Comparison of ENCODE assay signal across 9 cellular contexts in the genomic region with DNA sequence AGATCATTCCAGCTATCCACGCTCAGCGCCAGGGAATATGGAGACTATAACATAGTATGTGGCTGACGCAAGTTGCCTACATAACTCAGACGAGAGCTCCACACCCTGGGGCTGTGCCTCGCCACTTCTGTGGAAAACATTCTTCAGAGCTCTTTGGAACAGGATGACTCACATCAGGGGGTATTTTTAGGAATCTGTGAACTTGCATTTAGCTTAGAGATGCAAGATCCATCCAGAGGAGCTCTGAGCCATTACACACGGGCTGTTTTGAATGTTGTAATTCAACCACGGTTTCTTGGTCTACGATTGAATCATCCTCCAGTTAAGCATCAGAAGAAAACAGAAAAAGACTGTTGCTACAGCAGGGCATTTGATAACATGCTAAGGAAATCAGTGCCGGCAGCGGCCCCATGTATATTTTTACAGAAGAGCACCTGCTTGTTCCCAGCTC.
DNase-seq lines count a peak whose midpoint lies in the region; TF ChIP-seq lines count a peak whose summit lies in the region.
"Had no signal": no experiment of that assay in that cellular context is flagged by ENCODE, and none has a peak within 500 bp of the region (broad histone marks: within the 10 kb centered on the region; RNA-seq: fewer than 3 reads in every experiment).

No MANE protein-coding gene starts in this region.

- no peak overlapping the region for H3K4me3 Mint-ChIP-seq in CD14-positive monocyte
- H3K4me3 Mint-ChIP-seq: activated B cell treated with CpG ODN at 0.5 μM for 24 hours had no signal

- no peak for TF ChIP-seq CTCF in CD14-positive monocyte (IDR thresholded peaks at IDR 0.05)

- peaks cover 0 to 4% (median 1%) of the 10 kb centered on the region in 3 donors for H3K27me3 Mint-ChIP-seq in CD14-positive monocyte (ENCODE audit: low read depth in 3 of 3)

- no peaks in the 10 kb centered on the region for H3K4me1 Mint-ChIP-seq in CD14-positive monocyte
- H3K4me1 Mint-ChIP-seq: activated B cell treated with CpG ODN at 0.5 μM for 24 hours had no signal

- peaks cover 0 to 6% (median 1%) of the 10 kb centered on the region in 7 donors for H3K9me3 Mint-ChIP-seq in CD14-positive monocyte
- H3K9me3 Mint-ChIP-seq: activated B cell treated with CpG ODN at 0.5 μM for 24 hours had no signal

- intact Hi-C loops in CD14-positive monocyte (cut with micrococcal nuclease) = no loop called here

- H3K27ac Mint-ChIP-seq in CD14-positive monocyte = peak overlapping the region in 1 of 7 donors; percentile 63
- H3K27ac Mint-ChIP-seq: activated B cell treated with CpG ODN at 0.5 μM for 24 hours had no signal

- DNase-seq in activated CD8-positive, alpha-beta memory T cell treated with anti-CD3 and anti-CD28 coated beads, Interleukin-2, amount 50 U/mL, for 24 hours (ENCODE audit: extremely low read depth) = peak; percentile 19
- DNase-seq in activated CD8-positive, alpha-beta memory T cell treated with anti-CD3 and anti-CD28 coated beads, Interleukin-2, amount 50 U/mL, for 4 hours = no peak
- DNase-seq in amygdala (lab: John Stamatoyannopoulos, UW) (peak in 34 of 56 donors; percentile 2 to 68 (median 17)), iris pigment epithelial cell (ENCODE audit: low read depth) (peak; percentile 99), midbrain (lab: John Stamatoyannopoulos, UW) (no peak), CD14-positive monocyte (ENCODE audit: low spot score) (no peak)
- peak; percentile 5 for DNase-seq in stimulated activated CD8-positive, alpha-beta memory T cell treated with anti-CD3 and anti-CD28 coated beads, Interleukin-12 subunit alpha, Interleukin-12 subunit beta, amount 100 ng/mL, for 24 hours (ENCODE audit: extremely low read depth)
- no peak for DNase-seq in central memory CD4-positive, alpha-beta T cell
- DNase-seq: activated B cell treated with CpG ODN at 0.5 μM for 24 hours had no signal

- no peaks in the 10 kb centered on the region for H3K36me3 Mint-ChIP-seq in CD14-positive monocyte

Comparison
In these comparisons a context has a peak if more than half of its experiments do, and no peak if none do; other contexts are left out.
1. DNase-seq: peak in activated CD8-positive, alpha-beta memory T cell treated with anti-CD3 and anti-CD28 coated beads, Interleukin-2, amount 50 U/mL, for 24 hours (single experiment), amygdala (34 of 56), iris pigment epithelial cell (single experiment) and stimulated activated CD8-positive, alpha-beta memory T cell treated with anti-CD3 and anti-CD28 coated beads, Interleukin-12 subunit alpha, Interleukin-12 subunit beta, amount 100 ng/mL, for 24 hours (single experiment); none in activated CD8-positive, alpha-beta memory T cell treated with anti-CD3 and anti-CD28 coated beads, Interleukin-2, amount 50 U/mL, for 4 hours (single experiment), midbrain (single experiment), CD14-positive monocyte (single experiment) and central memory CD4-positive, alpha-beta T cell (single experiment).